Comparison of ENCODE assay signal across 1 cellular context in the genomic region with DNA sequence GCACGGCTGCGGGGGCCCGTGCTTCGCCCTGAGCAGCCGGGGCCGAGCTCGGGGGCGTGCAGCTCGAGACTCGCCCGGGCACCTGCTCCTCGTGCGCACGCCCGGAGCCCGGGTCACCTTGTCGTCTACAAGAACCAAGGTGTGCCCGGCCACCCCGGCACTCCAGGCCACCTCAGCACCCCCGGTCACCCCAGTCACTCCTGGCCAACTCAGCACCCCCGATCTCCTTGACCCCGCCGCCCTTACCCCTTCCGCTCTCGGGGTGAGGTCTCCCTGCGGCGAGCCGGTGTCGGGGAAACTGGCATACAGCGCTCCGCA.
TF ChIP-seq lines count a peak whose summit lies in the region.

No MANE protein-coding gene starts in this region.

TF ChIP-seq in IMR-90, 13 proteins besides CTCF, POLR2A, EP300 and RAD21:
- no peak for TF ChIP-seq FOS (IDR thresholded peaks at IDR 0.05; ENCODE audit: low read depth, low read length)
- no peak for TF ChIP-seq MAZ (IDR thresholded peaks at IDR 0.05; ENCODE audit: borderline replicate concordance, low read depth, low read length)
- no peak for TF ChIP-seq CHD1 (IDR thresholded peaks at IDR 0.05; ENCODE audit: low read depth, low read length)
- TF ChIP-seq MAFK (IDR thresholded peaks at IDR 0.05; ENCODE audit: low read depth, low read length): no peak
- no peak for TF ChIP-seq MXI1 (IDR thresholded peaks at IDR 0.05; ENCODE audit: borderline replicate concordance, low read depth, low read length)
- TF ChIP-seq CEBPB (IDR thresholded peaks at IDR 0.05; ENCODE audit: low read depth, low read length): no peak
- TF ChIP-seq RFX5 (IDR thresholded peaks at IDR 0.05; ENCODE audit: low read depth, low read length): no peak
- TF ChIP-seq, protein P1, sequence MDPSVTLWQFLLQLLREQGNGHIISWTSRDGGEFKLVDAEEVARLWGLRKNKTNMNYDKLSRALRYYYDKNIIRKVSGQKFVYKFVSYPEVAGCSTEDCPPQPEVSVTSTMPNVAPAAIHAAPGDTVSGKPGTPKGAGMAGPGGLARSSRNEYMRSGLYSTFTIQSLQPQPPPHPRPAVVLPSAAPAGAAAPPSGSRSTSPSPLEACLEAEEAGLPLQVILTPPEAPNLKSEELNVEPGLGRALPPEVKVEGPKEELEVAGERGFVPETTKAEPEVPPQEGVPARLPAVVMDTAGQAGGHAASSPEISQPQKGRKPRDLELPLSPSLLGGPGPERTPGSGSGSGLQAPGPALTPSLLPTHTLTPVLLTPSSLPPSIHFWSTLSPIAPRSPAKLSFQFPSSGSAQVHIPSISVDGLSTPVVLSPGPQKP (IDR thresholded peaks at IDR 0.05; ENCODE audit: borderline replicate concordance, low read depth, low read length): no peak
